ENCODE assay signal across 13 cellular contexts in the genomic region with DNA sequence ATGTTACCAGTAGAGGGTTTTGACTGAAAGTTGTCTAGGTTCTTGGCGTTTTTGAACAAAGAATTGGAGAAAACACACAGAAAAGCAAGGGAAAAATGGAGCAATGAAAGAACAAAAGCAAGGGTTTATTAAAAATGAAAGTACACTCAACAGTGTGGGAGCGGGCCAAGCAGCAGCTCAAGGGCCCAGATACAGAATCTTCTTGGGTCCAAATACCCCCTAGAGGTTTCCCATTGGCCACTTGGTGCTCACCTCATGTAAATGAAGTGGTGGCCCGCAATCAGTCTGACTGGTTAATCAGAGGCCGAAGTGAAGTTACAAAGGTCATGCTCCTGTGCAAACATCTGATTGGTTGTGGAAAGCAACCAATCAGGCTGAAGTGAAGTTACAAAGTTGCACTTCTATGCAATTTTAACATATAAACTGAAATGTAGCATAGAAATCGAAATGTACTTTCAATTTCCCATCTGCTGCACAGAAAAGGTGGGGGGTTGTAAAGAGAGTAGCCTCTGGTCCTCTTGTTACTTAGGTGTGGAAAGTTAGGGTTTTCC. TPM values are rescaled to one million over a fixed set of nuclear protein-coding genes. Genes with fewer than 3 reads are reported as not detected.
DNase-seq lines count a peak whose midpoint lies in the region; ATAC-seq and TF ChIP-seq lines count a peak whose summit lies in the region.
"Had no signal": no experiment of that assay in that cellular context is flagged by ENCODE, and none has a peak within 500 bp of the region (broad histone marks: within the 10 kb centered on the region; RNA-seq: fewer than 3 reads in every experiment).

No MANE protein-coding gene starts in this region.

- no peaks in the 10 kb centered on the region for H3K36me3 Mint-ChIP-seq in CD4-positive, alpha-beta T cell (ENCODE audit: low read depth)
- peaks cover 3% of the 10 kb centered on the region for H3K36me3 Mint-ChIP-seq in activated T-helper 1 cell treated with anti-CD3 and anti-CD28 coated beads, Interleukin-12 subunit alpha, Interleukin-12 subunit beta, Interleukin-2, Interleukin-4 antibody, amounts not matched to agents 30 ng/mL and 10 ng/mL and 1 ng/mL, durations not matched to agents 14 hours and 24 hours and 36 hours (ENCODE audit: low read depth)
- no peaks in the 10 kb centered on the region for H3K36me3 Mint-ChIP-seq in natural killer cell

- peaks cover 29% of the 10 kb centered on the region for H3K79me2 ChIP-seq in MM.1S (ENCODE audit: low read length)

- no peaks in the 10 kb centered on the region for H3K36me3 ChIP-seq in MM.1S (replicated peaks; ENCODE audit: insufficient read depth, low read length)

- peak overlapping the region; percentile 56; the same call in 1 of the 2 replicates for H3K4me3 ChIP-seq in MM.1S (ENCODE audit: low read length)

- H3K27me3 Mint-ChIP-seq in CD4-positive, alpha-beta T cell = no peaks in the 10 kb centered on the region
- H3K27me3 Mint-ChIP-seq in activated T-helper 1 cell treated with anti-CD3 and anti-CD28 coated beads, Interleukin-12 subunit alpha, Interleukin-12 subunit beta, Interleukin-2, Interleukin-4 antibody, amounts not matched to agents 30 ng/mL and 10 ng/mL and 1 ng/mL, durations not matched to agents 14 hours and 24 hours and 36 hours (ENCODE audit: insufficient read depth) = peaks cover 2% of the 10 kb centered on the region
- H3K27me3 Mint-ChIP-seq in natural killer cell (ENCODE audit: low read depth in 2 of 2) = peaks cover 5 to 7% of the 10 kb centered on the region in 2 donors

- CTCF ChIA-PET in CD4-positive, alpha-beta T cell (lab: Charles Lee) = interaction anchor here (1.1 kb wide), 2 partner anchors 12 to 86 kb away, joined by 3 read pairs; no protein-coding TSS in a partner anchor

- peaks cover 53% of the 10 kb centered on the region for H3K4me1 Mint-ChIP-seq in CD4-positive, alpha-beta T cell (ENCODE audit: low read depth)
- H3K4me1 Mint-ChIP-seq in activated T-helper 1 cell treated with anti-CD3 and anti-CD28 coated beads, Interleukin-12 subunit alpha, Interleukin-12 subunit beta, Interleukin-2, Interleukin-4 antibody, amounts not matched to agents 30 ng/mL and 10 ng/mL and 1 ng/mL, durations not matched to agents 14 hours and 24 hours and 36 hours (ENCODE audit: low read depth) = peaks cover 44% of the 10 kb centered on the region
- H3K4me1 Mint-ChIP-seq in natural killer cell = peaks cover 25 to 30% of the 10 kb centered on the region in 2 donors

- peak overlapping the region; percentile 88 for H3K4me3 Mint-ChIP-seq in CD4-positive, alpha-beta T cell
- peak overlapping the region; percentile 66 for H3K4me3 Mint-ChIP-seq in activated T-helper 1 cell treated with anti-CD3 and anti-CD28 coated beads, Interleukin-12 subunit alpha, Interleukin-12 subunit beta, Interleukin-2, Interleukin-4 antibody, amounts not matched to agents 30 ng/mL and 10 ng/mL and 1 ng/mL, durations not matched to agents 14 hours and 24 hours and 36 hours
- peak overlapping the region; percentile 55 for H3K4me3 Mint-ChIP-seq in natural killer cell

- POLR2A ChIA-PET in CD4-positive, alpha-beta T cell (lab: Charles Lee) = interaction anchor here (3.3 to 3.5 kb wide), 2 partner anchors 28 to 37 kb away, joined by 34 to 41 read pairs; a partner anchor contains a TSS

- no peaks in the 10 kb centered on the region for H3K9me3 Mint-ChIP-seq in CD4-positive, alpha-beta T cell
- no peaks in the 10 kb centered on the region for H3K9me3 Mint-ChIP-seq in activated T-helper 1 cell treated with anti-CD3 and anti-CD28 coated beads, Interleukin-12 subunit alpha, Interleukin-12 subunit beta, Interleukin-2, Interleukin-4 antibody, amounts not matched to agents 30 ng/mL and 10 ng/mL and 1 ng/mL, durations not matched to agents 14 hours and 24 hours and 36 hours
- no peaks in the 10 kb centered on the region for H3K9me3 Mint-ChIP-seq in natural killer cell

- DNase-seq in CD4-positive, alpha-beta T cell = peak in 3 of 10 experiments; percentile 3 to 8 (median 5)
- DNase-seq in MM.1S = peak; percentile 80
- peak; percentile 14 for DNase-seq in activated T-helper 1 cell treated with anti-CD3 and anti-CD28 coated beads, Interleukin-12 subunit alpha, Interleukin-12 subunit beta, Interleukin-2, Interleukin-4 antibody, amounts not matched to agents 30 ng/mL and 10 ng/mL and 1 ng/mL, durations not matched to agents 14 hours and 24 hours and 36 hours (ENCODE audit: low spot score)
- DNase-seq in natural killer cell = no peak
- no peak for DNase-seq in NCI-H2029 treated with DMSO at 0.1 percent for 48 hours (lab: John Stamatoyannopoulos, UW)
- no peak for DNase-seq in mucosa of gallbladder (ENCODE audit: low spot score)
- DNase-seq: amygdala, NCI-H526 had no signal

- H2AFZ ChIP-seq in MM.1S (ENCODE audit: low read length) = no peak overlapping the region

- TF ChIP-seq CTCF in CD4-positive, alpha-beta T cell (IDR thresholded peaks at IDR 0.05) = no peak
- TF ChIP-seq CTCF in MM.1S (IDR thresholded peaks at IDR 0.05; ENCODE audit: low read length) (no peak), natural killer cell (IDR thresholded peaks at IDR 0.05) (no peak)

- no peak for ATAC-seq in CD4-positive, alpha-beta T cell (ENCODE audit: poor library complexity)
- ATAC-seq in natural killer cell (no peak), HG03108 (IDR thresholded peaks at IDR 0.05; ENCODE audit: unreplicated experiment) (no peak), GM18873 (IDR thresholded peaks at IDR 0.05; ENCODE audit: low FRiP score, unreplicated experiment) (no peak)

- H3K9me3 ChIP-seq in CD4-positive, alpha-beta T cell (ENCODE audit: control insufficient read depth, low read length) = no peaks in the 10 kb centered on the region
- no peaks in the 10 kb centered on the region for H3K9me3 ChIP-seq in MM.1S (replicated peaks; ENCODE audit: insufficient read depth, low read length)

- no peaks in the 10 kb centered on the region for H4K20me1 ChIP-seq in MM.1S (ENCODE audit: insufficient read depth, low read length)

- peak overlapping the region; percentile 92 for H3K27ac Mint-ChIP-seq in CD4-positive, alpha-beta T cell
- peak overlapping the region; percentile 12 for H3K27ac Mint-ChIP-seq in activated T-helper 1 cell treated with anti-CD3 and anti-CD28 coated beads, Interleukin-12 subunit alpha, Interleukin-12 subunit beta, Interleukin-2, Interleukin-4 antibody, amounts not matched to agents 30 ng/mL and 10 ng/mL and 1 ng/mL, durations not matched to agents 14 hours and 24 hours and 36 hours
- peak overlapping the region; percentile 19 to 44 for H3K27ac Mint-ChIP-seq in natural killer cell

- peak overlapping the region; percentile 91; the same call in 1 of the 2 replicates for H3K4me2 ChIP-seq in MM.1S (ENCODE audit: low read depth, low read length)

- peak overlapping the region; percentile 8; the same call in 1 of the 2 replicates for H3K9ac ChIP-seq in MM.1S (ENCODE audit: low read length)

- peaks cover 29% of the 10 kb centered on the region for H3F3A ChIP-seq in MM.1S (ENCODE audit: insufficient read depth, low read length)

- peaks cover 30% of the 10 kb centered on the region for H3K4me1 ChIP-seq in MM.1S (ENCODE audit: low read length)

- no peaks in the 10 kb centered on the region for H3K27me3 ChIP-seq in CD4-positive, alpha-beta T cell (ENCODE audit: control insufficient read depth, insufficient read depth, low read length)
- H3K27me3 ChIP-seq in MM.1S (replicated peaks; ENCODE audit: insufficient read depth, low read length) = no peaks in the 10 kb centered on the region

- no peak overlapping the region for H3K27ac ChIP-seq in CD4-positive, alpha-beta T cell (ENCODE audit: low read depth, low read length)
- H3K27ac ChIP-seq in MM.1S (ENCODE audit: low read length) = peak overlapping the region; percentile 71; the same call in 1 of the 2 replicates
- H3K27ac ChIP-seq: C4-2B had no signal

- no peaks in the 10 kb centered on the region for H3K9me2 ChIP-seq in MM.1S (replicated peaks; ENCODE audit: insufficient read depth, low read length)

- intact Hi-C loops in CD4-positive, alpha-beta T cell (cut with DNase I, micrococcal nuclease) = loop anchor here (2.0 to 10.0 kb wide), 7 partner anchors 36 to 1696 kb away; a partner anchor contains a TSS
- intact Hi-C loops in activated T-helper 1 cell treated with anti-CD3 and anti-CD28 coated beads, Interleukin-12 subunit alpha, Interleukin-12 subunit beta, Interleukin-2, Interleukin-4 antibody, amounts not matched to agents 30 ng/mL and 10 ng/mL and 1 ng/mL, durations not matched to agents 14 hours and 24 hours and 36 hours (cut with micrococcal nuclease) = loop anchor here (5.0 kb wide), 3 partner anchors 196 to 894 kb away; a partner anchor contains a TSS
- intact Hi-C loops in natural killer cell (cut with micrococcal nuclease) = loop anchor here (5.0 to 10.0 kb wide), 2 partner anchors 39 to 524 kb away; a partner anchor contains a TSS

RNA-seq across cellular contexts. Expression of a gene that starts 1.9 kb away (rescaled TPM):
- 1 to 10 TPM; 3.1 to 4.1 TPM for total RNA-seq in CD4-positive, alpha-beta T cell
- total RNA-seq in activated T-helper 1 cell treated with anti-CD3 and anti-CD28 coated beads, Interleukin-12 subunit alpha, Interleukin-12 subunit beta, Interleukin-2, Interleukin-4 antibody, amounts not matched to agents 30 ng/mL and 10 ng/mL and 1 ng/mL, durations not matched to agents 14 hours and 24 hours and 36 hours = 16.9 and 21.1 TPM in 2 replicates
- 10 to 100 TPM in 2 of 3 donors, 1 to 10 TPM in 1; 9.6 to 15.9 (median 15.6) TPM for total RNA-seq in natural killer cell
- 38.1 TPM for total RNA-seq in mucosa of gallbladder

RNA-seq across cellular contexts. Expression of a gene that starts 27.2 kb away (rescaled TPM):
- total RNA-seq in CD4-positive, alpha-beta T cell = 10 to 100 TPM; 68.0 to 68.9 TPM
- total RNA-seq in activated T-helper 1 cell treated with anti-CD3 and anti-CD28 coated beads, Interleukin-12 subunit alpha, Interleukin-12 subunit beta, Interleukin-2, Interleukin-4 antibody, amounts not matched to agents 30 ng/mL and 10 ng/mL and 1 ng/mL, durations not matched to agents 14 hours and 24 hours and 36 hours = 24.3 and 25.4 TPM in 2 replicates
- total RNA-seq in natural killer cell (100 to 1,000 TPM; 181 to 227 (median 204) TPM), mucosa of gallbladder (36.0 TPM)

RNA-seq across cellular contexts. Expression of a gene that starts 52.5 kb away (rescaled TPM):
- total RNA-seq in CD4-positive, alpha-beta T cell = not detected
- not detected in 2 replicates for total RNA-seq in activated T-helper 1 cell treated with anti-CD3 and anti-CD28 coated beads, Interleukin-12 subunit alpha, Interleukin-12 subunit beta, Interleukin-2, Interleukin-4 antibody, amounts not matched to agents 30 ng/mL and 10 ng/mL and 1 ng/mL, durations not matched to agents 14 hours and 24 hours and 36 hours
- total RNA-seq in natural killer cell = not detected
- total RNA-seq in mucosa of gallbladder = not detected
- total RNA-seq: M059J; T-helper 2 cell treated with Interferon-gamma antibody and Interleukin-4, amounts not matched to agents 100 ng/mL and 5 ng/mL, for 36 hours had no signal

Comparison
In these comparisons a context has a peak if more than half of its experiments do, and no peak if none do; other contexts are left out.
1. DNase-seq: peak in MM.1S (single experiment) and activated T-helper 1 cell treated with anti-CD3 and anti-CD28 coated beads, Interleukin-12 subunit alpha, Interleukin-12 subunit beta, Interleukin-2, Interleukin-4 antibody, amounts not matched to agents 30 ng/mL and 10 ng/mL and 1 ng/mL, durations not matched to agents 14 hours and 24 hours and 36 hours (single experiment); none in natural killer cell (single experiment), NCI-H2029 treated with DMSO at 0.1 percent for 48 hours (single experiment) and mucosa of gallbladder (single experiment).
2. H3K27ac Mint-ChIP-seq: peak in every context shown above with its lines; median percentile 92 in CD4-positive, alpha-beta T cell; 32 in natural killer cell; 12 in activated T-helper 1 cell treated with anti-CD3 and anti-CD28 coated beads, Interleukin-12 subunit alpha, Interleukin-12 subunit beta, Interleukin-2, Interleukin-4 antibody, amounts not matched to agents 30 ng/mL and 10 ng/mL and 1 ng/mL, durations not matched to agents 14 hours and 24 hours and 36 hours.
3. Peak in every context shown above with its lines, with median percentiles within 50 percentile points of each other: H3K4me3 Mint-ChIP-seq.